ENCODE assay signal across 23 cellular contexts in genomic region chr21:16046625-16047340, GRCh38.
DNase-seq lines count a peak whose midpoint lies in the region; ATAC-seq and TF ChIP-seq lines count a peak whose summit lies in the region.
"Had no signal": no experiment of that assay in that cellular context is flagged by ENCODE, and none has a peak within 500 bp of the region (broad histone marks: within the 10 kb centered on the region; RNA-seq: fewer than 3 reads in every experiment).

No MANE protein-coding gene starts in this region.

- no peak overlapping the region for H2AFZ ChIP-seq in H9 (ENCODE audit: low read length)

- H3K27ac ChIP-seq in H9 (ENCODE audit: insufficient read length, low read depth, low read length), result no peak overlapping the region
- H3K27ac ChIP-seq: body of pancreas, dorsolateral prefrontal cortex, HL-60, spleen, tibial artery had no signal

- no peak overlapping the region for H2BK20ac ChIP-seq in H9 (ENCODE audit: low read depth, low read length, poor library complexity, severe bottlenecking)

- no peak overlapping the region for H3K56ac ChIP-seq in H9 (ENCODE audit: insufficient read length, low read depth, low read length)

- H3K79me1 ChIP-seq in H9 (ENCODE audit: insufficient read depth, low read depth, low read length, poor library complexity, severe bottlenecking), result no peaks in the 10 kb centered on the region

- H3K4me3 Mint-ChIP-seq in H9, result no peak overlapping the region
- H3K4me3 Mint-ChIP-seq in activated CD4-positive, alpha-beta T cell treated with anti-CD3 and anti-CD28 coated beads for 36 hours, result no peak overlapping the region
- H3K4me3 Mint-ChIP-seq: CD4-positive, alpha-beta T cell; stimulated activated naive B cell treated with anti-CD40 and anti-IgM and Interleukin-4, amounts not matched to agents 10 μg/mL and 1 μg/mL and 100 μg/mL, for 72 hours had no signal

- POLR2A ChIA-PET in activated CD4-positive, alpha-beta T cell treated with anti-CD3 and anti-CD28 coated beads for 36 hours (lab: Charles Lee), result no interaction called here

- no peak overlapping the region for H3K4me3 ChIP-seq in adipocyte (ENCODE audit: low read length)
- H3K4me3 ChIP-seq: body of pancreas, dorsolateral prefrontal cortex, spleen, tibial artery had no signal

- H2AK5ac ChIP-seq in H9 (ENCODE audit: insufficient read length, low read length), result no peak overlapping the region

- DNase-seq in A172 (ENCODE audit: low spot score), result peak; percentile 69
- DNase-seq in HS-27A (ENCODE audit: low read depth), result peak; percentile 34
- DNase-seq in adipocyte (ENCODE audit: low read depth), result peak; percentile 18
- DNase-seq in glomerular visceral epithelial cell (ENCODE audit: extremely low spot score), result peak; percentile 11
- no peak for DNase-seq in GDM1 (lab: John Stamatoyannopoulos, UW)
- DNase-seq in H9, result no peak
- DNase-seq in activated CD4-positive, alpha-beta T cell treated with anti-CD3 and anti-CD28 coated beads for 36 hours, result no peak
- DNase-seq: 8988T; activated CD4-positive, CD25-positive, alpha-beta regulatory T cell treated with anti-CD3 and anti-CD28 coated beads, Interleukin-2, amount 50 U/mL, for 72 hours; activated naive CD4-positive, alpha-beta T cell treated with Interleukin-2 at 50 U/mL for 16 hours; body of pancreas; CD4-positive, alpha-beta T cell; DND-41; dorsolateral prefrontal cortex; NCI-H146; NCI-H2227 treated with DMSO at 0.1 percent for 48 hours; SHP77 treated with DMSO at 0.1 percent for 48 hours; spleen; stimulated activated naive B cell treated with anti-CD40 and anti-IgM and Interleukin-4, amounts not matched to agents 10 μg/mL and 1 μg/mL and 100 μg/mL, for 72 hours; T-helper 2 cell; tibial artery had no signal

- H2BK5ac ChIP-seq in H9 (ENCODE audit: insufficient read length, low read length), result no peak overlapping the region

- no peak overlapping the region for H4K91ac ChIP-seq in H9 (ENCODE audit: insufficient read length, low read depth, low read length)

- no peaks in the 10 kb centered on the region for H4K20me1 ChIP-seq in H9 (ENCODE audit: control insufficient read depth, insufficient read depth, insufficient read length)

- no peak overlapping the region for H2BK120ac ChIP-seq in H9 (ENCODE audit: low read depth, low read length, poor library complexity, severe bottlenecking)

- H3K9me3 ChIP-seq in adipocyte (ENCODE audit: control insufficient read depth, low read length) (no peaks in the 10 kb centered on the region), H9 (ENCODE audit: control insufficient read depth, low read depth, low read length) (no peaks in the 10 kb centered on the region)
- H3K9me3 ChIP-seq: body of pancreas, spleen, tibial artery had no signal

- no peak for TF ChIP-seq CTCF in H9 (conservative IDR thresholded peaks at IDR 0.05)

- H3K23ac ChIP-seq in H9 (ENCODE audit: insufficient read length, low read depth, low read length), result no peak overlapping the region

- no peaks in the 10 kb centered on the region for H3K4me1 Mint-ChIP-seq in H9
- no peaks in the 10 kb centered on the region for H3K4me1 Mint-ChIP-seq in activated CD4-positive, alpha-beta T cell treated with anti-CD3 and anti-CD28 coated beads for 36 hours
- H3K4me1 Mint-ChIP-seq: stimulated activated naive B cell treated with anti-CD40 and anti-IgM and Interleukin-4, amounts not matched to agents 10 μg/mL and 1 μg/mL and 100 μg/mL, for 72 hours had no signal

- H3T11ph ChIP-seq in H9 (ENCODE audit: low read length), result no peak overlapping the region

- WGBS in H9 (ENCODE audit: extremely low coverage, insufficient read length, low lambda C conversion rate), result no CpG with 5 or more reads among the region's 5 CpGs

- ATAC-seq in HG03280 (IDR thresholded peaks at IDR 0.05; ENCODE audit: unreplicated experiment), result no peak
- ATAC-seq in activated CD4-positive, alpha-beta T cell treated with anti-CD3 and anti-CD28 coated beads for 36 hours, result no peak
- ATAC-seq: body of pancreas; stimulated activated naive B cell treated with anti-CD40 and anti-IgM and Interleukin-4, amounts not matched to agents 10 μg/mL and 1 μg/mL and 100 μg/mL, for 72 hours had no signal

- no peaks in the 10 kb centered on the region for H3K79me2 ChIP-seq in H9 (ENCODE audit: insufficient read depth, low read length)

- H3K4me1 ChIP-seq in adipocyte (ENCODE audit: control insufficient read depth, insufficient read depth, low read length) (no peaks in the 10 kb centered on the region), H9 (ENCODE audit: insufficient read depth, low read length) (no peaks in the 10 kb centered on the region)
- H3K4me1 ChIP-seq: body of pancreas, spleen, tibial artery had no signal

- H2BK12ac ChIP-seq in H9 (ENCODE audit: insufficient read length, low read depth, low read length), result no peak overlapping the region

- no peak overlapping the region for H3K4ac ChIP-seq in H9 (ENCODE audit: low read depth, low read length)

- intact Hi-C loops in activated CD4-positive, alpha-beta T cell treated with anti-CD3 and anti-CD28 coated beads for 36 hours (cut with DNase I, micrococcal nuclease), result no loop called here

- no peaks in the 10 kb centered on the region for H3K9me3 Mint-ChIP-seq in H9
- no peaks in the 10 kb centered on the region for H3K9me3 Mint-ChIP-seq in activated CD4-positive, alpha-beta T cell treated with anti-CD3 and anti-CD28 coated beads for 36 hours (ENCODE audit: low read depth)

- H3K27ac Mint-ChIP-seq in H9, result no peak overlapping the region
- no peak overlapping the region for H3K27ac Mint-ChIP-seq in activated CD4-positive, alpha-beta T cell treated with anti-CD3 and anti-CD28 coated beads for 36 hours
- H3K27ac Mint-ChIP-seq: CD4-positive, alpha-beta T cell; stimulated activated naive B cell treated with anti-CD40 and anti-IgM and Interleukin-4, amounts not matched to agents 10 μg/mL and 1 μg/mL and 100 μg/mL, for 72 hours had no signal

- H3K27me3 Mint-ChIP-seq in H9 (ENCODE audit: low read depth), result no peaks in the 10 kb centered on the region
- no peaks in the 10 kb centered on the region for H3K27me3 Mint-ChIP-seq in activated CD4-positive, alpha-beta T cell treated with anti-CD3 and anti-CD28 coated beads for 36 hours
- H3K27me3 Mint-ChIP-seq: CD4-positive, alpha-beta T cell; stimulated activated naive B cell treated with anti-CD40 and anti-IgM and Interleukin-4, amounts not matched to agents 10 μg/mL and 1 μg/mL and 100 μg/mL, for 72 hours had no signal

- H4K5ac ChIP-seq in H9 (ENCODE audit: insufficient read length, low read depth, low read length), result no peak overlapping the region

- no peaks in the 10 kb centered on the region for H3K23me2 ChIP-seq in H9 (ENCODE audit: insufficient read length, low read depth, low read length, poor library complexity, severe bottlenecking)

- no peak overlapping the region for H2BK15ac ChIP-seq in H9 (ENCODE audit: low read depth, low read length)

- H3K4me2 ChIP-seq in H9 (ENCODE audit: insufficient read depth, insufficient read length, low read length), result no peak overlapping the region

- no peaks in the 10 kb centered on the region for H3K36me3 Mint-ChIP-seq in H9 (ENCODE audit: insufficient read depth in 1 of 3, low read depth in 3 of 3)
- H3K36me3 Mint-ChIP-seq in activated CD4-positive, alpha-beta T cell treated with anti-CD3 and anti-CD28 coated beads for 36 hours (ENCODE audit: low read depth), result no peaks in the 10 kb centered on the region
- H3K36me3 Mint-ChIP-seq: stimulated activated naive B cell treated with anti-CD40 and anti-IgM and Interleukin-4, amounts not matched to agents 10 μg/mL and 1 μg/mL and 100 μg/mL, for 72 hours had no signal

- no peaks in the 10 kb centered on the region for H3K36me3 ChIP-seq in adipocyte (ENCODE audit: control insufficient read depth, insufficient read depth, low read length, severe bottlenecking)
- H3K36me3 ChIP-seq: spleen, tibial artery had no signal

- CTCF ChIA-PET in activated CD4-positive, alpha-beta T cell treated with anti-CD3 and anti-CD28 coated beads for 36 hours (lab: Charles Lee), result no interaction called here

- H3K9ac ChIP-seq in adipocyte (ENCODE audit: low read length) (no peak overlapping the region), H9 (ENCODE audit: extremely low read depth, insufficient read length, low read length) (no peak overlapping the region)

- H3K14ac ChIP-seq in H9 (ENCODE audit: insufficient read depth, low read length), result no peak overlapping the region

- no peak overlapping the region for H3K18ac ChIP-seq in H9 (ENCODE audit: insufficient read length, low read depth, low read length)

- no peak overlapping the region for H4K8ac ChIP-seq in H9 (replicated peaks; ENCODE audit: insufficient read length, low read depth, low read length)

- H3K27me3 ChIP-seq in adipocyte (replicated peaks; ENCODE audit: control insufficient read depth, insufficient read depth, low read length) (no peaks in the 10 kb centered on the region), H9 (ENCODE audit: insufficient read depth, low read length) (no peaks in the 10 kb centered on the region)
- H3K27me3 ChIP-seq: body of pancreas, dorsolateral prefrontal cortex, spleen, tibial artery had no signal

Comparison
In these comparisons a context has a peak if more than half of its experiments do, and no peak if none do; other contexts are left out.
1. DNase-seq: peak in A172 (single experiment), HS-27A (single experiment), adipocyte (single experiment) and glomerular visceral epithelial cell (single experiment); none in GDM1 (single experiment), H9 (single experiment) and activated CD4-positive, alpha-beta T cell treated with anti-CD3 and anti-CD28 coated beads for 36 hours (single experiment).